15 cellular contexts compared by ENCODE assay signal in the genomic region with DNA sequence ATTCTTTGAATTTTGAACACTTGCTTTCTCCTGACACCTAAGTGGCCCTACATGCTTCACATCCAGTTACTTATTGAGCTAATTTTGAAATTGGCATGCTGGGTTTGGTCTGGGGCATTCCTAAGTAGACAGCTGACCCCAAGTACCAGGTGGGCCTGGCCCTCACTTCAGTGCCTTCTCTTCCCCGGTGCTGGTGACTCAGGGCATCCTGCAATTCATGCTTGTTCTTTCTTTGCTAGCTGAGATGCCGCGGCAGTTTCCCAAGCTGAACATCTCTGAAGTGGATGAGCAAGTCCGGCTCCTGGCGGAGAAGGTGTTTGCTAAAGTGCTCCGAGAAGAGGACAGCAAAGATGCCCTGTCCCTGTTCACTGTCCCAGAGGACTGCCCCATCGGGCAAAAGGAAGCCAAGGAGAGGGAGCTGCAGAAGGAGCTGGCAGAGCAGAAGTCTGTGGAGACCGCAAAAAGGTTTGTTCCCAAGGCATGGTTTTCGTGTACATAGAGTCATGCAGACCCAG.
"Had no signal": no experiment of that assay in that cellular context is flagged by ENCODE, and none has a peak within 500 bp of the region (broad histone marks: within the 10 kb centered on the region; RNA-seq: fewer than 3 reads in every experiment).

No MANE protein-coding gene starts in this region.

- H3K4me1 ChIP-seq: uterus had no signal

- ATAC-seq: activated CD4-positive, CD25-positive, alpha-beta regulatory T cell treated with anti-CD3 and anti-CD28 coated beads, Interleukin-2, amount 50 U/mL, for 24 hours; effector memory CD8-positive, alpha-beta T cell; left cardiac atrium; natural killer cell treated with Interleukin-12 subunit alpha and Interleukin-12 subunit beta and Interleukin-15 and Interleukin-18, amount 100 ng/mL, for 72 hours had no signal

- H3K4me3 ChIP-seq: cardiac muscle cell, sigmoid colon, suprapubic skin, transverse colon, uterus had no signal

- H3K27ac Mint-ChIP-seq: activated naive CD8-positive, alpha-beta T cell treated with anti-CD3 and anti-CD28 coated beads, Interleukin-2, amount 10 ng/mL, durations not matched to agents 7 days and 5 days had no signal

- H3K4me3 Mint-ChIP-seq: activated naive CD8-positive, alpha-beta T cell treated with anti-CD3 and anti-CD28 coated beads, Interleukin-2, amount 10 ng/mL, durations not matched to agents 7 days and 5 days; effector memory CD8-positive, alpha-beta T cell; natural killer cell treated with Interleukin-12 subunit alpha and Interleukin-12 subunit beta and Interleukin-15 and Interleukin-18, amount 100 ng/mL, for 72 hours; stimulated activated naive CD8-positive, alpha-beta T cell treated with anti-CD3 and anti-CD28 coated beads, Interleukin-15, Interleukin-2, amounts not matched to agents 100 ng/mL and 50 ng/mL, for 24 hours had no signal

- H3K27me3 Mint-ChIP-seq: activated naive CD8-positive, alpha-beta T cell treated with anti-CD3 and anti-CD28 coated beads, Interleukin-2, amount 10 ng/mL, durations not matched to agents 7 days and 5 days; effector memory CD8-positive, alpha-beta T cell; natural killer cell treated with Interleukin-12 subunit alpha and Interleukin-12 subunit beta and Interleukin-15 and Interleukin-18, amount 100 ng/mL, for 72 hours; stimulated activated naive CD8-positive, alpha-beta T cell treated with anti-CD3 and anti-CD28 coated beads, Interleukin-15, Interleukin-2, amounts not matched to agents 100 ng/mL and 50 ng/mL, for 24 hours had no signal

- H3K9me3 ChIP-seq: sigmoid colon, suprapubic skin, transverse colon, uterus had no signal

- H3K27ac ChIP-seq: cardiac muscle cell, sigmoid colon, suprapubic skin, transverse colon, uterus had no signal

- DNase-seq: activated naive CD4-positive, alpha-beta T cell treated with Interleukin-2 at 50 U/mL for 16 hours; activated naive CD8-positive, alpha-beta T cell treated with anti-CD3 and anti-CD28 coated beads, Interleukin-2, amount 10 ng/mL, durations not matched to agents 7 days and 5 days; amygdala; effector memory CD8-positive, alpha-beta T cell; left cardiac atrium; mesenchymal stem cell; sigmoid colon; T-helper 9 cell; transverse colon; uterus had no signal

- H3K9me3 Mint-ChIP-seq: activated naive CD8-positive, alpha-beta T cell treated with anti-CD3 and anti-CD28 coated beads, Interleukin-2, amount 10 ng/mL, durations not matched to agents 7 days and 5 days; effector memory CD8-positive, alpha-beta T cell; natural killer cell treated with Interleukin-12 subunit alpha and Interleukin-12 subunit beta and Interleukin-15 and Interleukin-18, amount 100 ng/mL, for 72 hours; stimulated activated naive CD8-positive, alpha-beta T cell treated with anti-CD3 and anti-CD28 coated beads, Interleukin-15, Interleukin-2, amounts not matched to agents 100 ng/mL and 50 ng/mL, for 24 hours had no signal

- H3K27me3 ChIP-seq: sigmoid colon, suprapubic skin, transverse colon, uterus had no signal

- H3K36me3 ChIP-seq: cardiac muscle cell, sigmoid colon, uterus had no signal
